In genomic region chr1:36511804-36512798, GRCh38 we compare ENCODE assay signal across 22 cellular contexts. TPM values are rescaled to one million over a fixed set of nuclear protein-coding genes. Genes with fewer than 3 reads are reported as not detected.
A peak's percentile ranks its signal among the peaks of the same experiment; 100 is the strongest.
DNase-seq lines count a peak whose midpoint lies in the region; ATAC-seq and TF ChIP-seq lines count a peak whose summit lies in the region.
"Had no signal": no experiment of that assay in that cellular context is flagged by ENCODE, and none has a peak within 500 bp of the region (broad histone marks: within the 10 kb centered on the region; RNA-seq: fewer than 3 reads in every experiment).

No MANE protein-coding gene starts in this region.

- in situ Hi-C loops in SK-MEL-5 (cut with HindIII; ENCODE audit: low pct_unique_long_range_greater_than_20kb, low sequenced_read_pairs) = no loop called here

- H3K4me1 ChIP-seq in A673 (ENCODE audit: insufficient read depth, low read length, poor library complexity, severe bottlenecking) = no peaks in the 10 kb centered on the region
- H3K4me1 ChIP-seq in HCT116 (ENCODE audit: control insufficient read depth in 1 of 2, insufficient read depth in 2 of 2, low read length in 2 of 2) = peaks cover 0 to 9% of the 10 kb centered on the region in 2 experiments; a peak in 2 of 4 replicates
- H3K4me1 ChIP-seq in Peyer's patch = no peaks in the 10 kb centered on the region
- no peaks in the 10 kb centered on the region for H3K4me1 ChIP-seq in naive thymus-derived CD4-positive, alpha-beta T cell (ENCODE audit: control insufficient read depth in 2 of 2, insufficient read depth in 2 of 2, low read length in 2 of 2)
- H3K4me1 ChIP-seq: esophagus muscularis mucosa, heart right ventricle, prostate gland, testis had no signal

- H3K9ac ChIP-seq in HCT116 (ENCODE audit: low read length) = no peak overlapping the region

- no peak overlapping the region for H3K4me3 ChIP-seq in A673 (ENCODE audit: low read depth, low read length, poor library complexity, severe bottlenecking)
- no peak overlapping the region for H3K4me3 ChIP-seq in HCT116 (replicated peaks in 1 of 2; ENCODE audit: low read depth in 1 of 2, low read length in 2 of 2)
- H3K4me3 ChIP-seq in Peyer's patch = no peak overlapping the region
- no peak overlapping the region for H3K4me3 ChIP-seq in naive thymus-derived CD4-positive, alpha-beta T cell (ENCODE audit: low read length)
- H3K4me3 ChIP-seq: esophagus muscularis mucosa, heart right ventricle, lung, prostate gland, testis had no signal

- H3K9me3 ChIP-seq in A673 (ENCODE audit: low read depth, low read length, poor library complexity, severe bottlenecking) (no peaks in the 10 kb centered on the region), HCT116 (ENCODE audit: control insufficient read depth in 1 of 2, insufficient read depth in 1 of 2, low read depth in 1 of 2, low read length in 2 of 2) (no peaks in the 10 kb centered on the region), Peyer's patch (no peaks in the 10 kb centered on the region)
- no peaks in the 10 kb centered on the region for H3K9me3 ChIP-seq in naive thymus-derived CD4-positive, alpha-beta T cell (ENCODE audit: control insufficient read depth in 2 of 3, low read length in 3 of 3)
- H3K9me3 ChIP-seq: esophagus muscularis mucosa, heart right ventricle, prostate gland, testis had no signal

- no peak overlapping the region for H2AFZ ChIP-seq in HCT116 (ENCODE audit: low read depth, low read length, poor library complexity, severe bottlenecking)

- no peaks in the 10 kb centered on the region for H3K9me3 Mint-ChIP-seq in naive thymus-derived CD4-positive, alpha-beta T cell
- H3K9me3 Mint-ChIP-seq: activated T-helper 2 cell treated with anti-CD3 and anti-CD28 coated beads, Interferon-gamma antibody, Interleukin-2, Interleukin-4, amounts not matched to agents 10 μg/mL and 5 μg/mL and 100 μg/mL, durations not matched to agents 14 hours and 24 hours and 36 hours; natural killer cell had no signal

- RAD21 ChIA-PET in HCT116 (lab: Charles Lee; ENCODE audit: low non-redundant PET in 1 of 2, low total read pairs in 2 of 2, uncharacterized antibody in 2 of 2, unreplicated experiment in 2 of 2) = no interaction called here

- TF ChIP-seq RAD21 in HCT116 (IDR thresholded peaks at IDR 0.05; ENCODE audit: low read depth) = no peak

- peak; percentile 15 for DNase-seq in A673 (ENCODE audit: low spot score)
- DNase-seq in HCT116 (ENCODE audit: low read depth, low spot score) = no peak
- peak; percentile 64 for DNase-seq in SK-MEL-5 (ENCODE audit: low read depth, low spot score)
- DNase-seq in fibroblast of peridontal ligament (ENCODE audit: extremely low read depth) = peak; percentile 13
- no peak for DNase-seq in Peyer's patch
- no peak for DNase-seq in anterior cingulate cortex (lab: John Stamatoyannopoulos, UW)
- no peak for DNase-seq in naive thymus-derived CD4-positive, alpha-beta T cell
- DNase-seq: activated CD8-positive, alpha-beta memory T cell treated with anti-CD3 and anti-CD28 coated beads, Interleukin-2, amount 10 ng/mL, durations not matched to agents 7 days and 5 days; dermis blood vessel endothelial cell; heart right ventricle; KG1; natural killer cell; NCI-H1417; NCI-H446 treated with DMSO at 0.1 percent for 48 hours; testis had no signal

- H3K27me3 ChIP-seq in A673 (replicated peaks; ENCODE audit: insufficient read depth, low read depth, low read length, poor library complexity) = no peaks in the 10 kb centered on the region
- no peaks in the 10 kb centered on the region for H3K27me3 ChIP-seq in HCT116 (ENCODE audit: insufficient read depth, low read length)
- no peaks in the 10 kb centered on the region for H3K27me3 ChIP-seq in Peyer's patch
- H3K27me3 ChIP-seq in naive thymus-derived CD4-positive, alpha-beta T cell (ENCODE audit: control insufficient read depth in 2 of 2, insufficient read depth in 2 of 2, low read length in 2 of 2) = no peaks in the 10 kb centered on the region
- H3K27me3 ChIP-seq: testis had no signal

- BruUV-seq in A673 (replicated peaks; lab: Mats Ljungman, UMichigan) = no TSS peak
- no TSS peak for BruUV-seq in HCT116 (replicated peaks; lab: Mats Ljungman, UMichigan)

- H3K4me3 Mint-ChIP-seq in naive thymus-derived CD4-positive, alpha-beta T cell = no peak overlapping the region
- H3K4me3 Mint-ChIP-seq: activated CD8-positive, alpha-beta memory T cell treated with anti-CD3 and anti-CD28 coated beads, Interleukin-2, amount 10 ng/mL, durations not matched to agents 7 days and 5 days; natural killer cell had no signal

- peak overlapping the region in 1 of 9 donors; percentile 54 for H3K27ac Mint-ChIP-seq in naive thymus-derived CD4-positive, alpha-beta T cell
- H3K27ac Mint-ChIP-seq: activated CD8-positive, alpha-beta memory T cell treated with anti-CD3 and anti-CD28 coated beads, Interleukin-2, amount 10 ng/mL, durations not matched to agents 7 days and 5 days; activated T-helper 2 cell treated with anti-CD3 and anti-CD28 coated beads, Interferon-gamma antibody, Interleukin-2, Interleukin-4, amounts not matched to agents 10 μg/mL and 5 μg/mL and 100 μg/mL, durations not matched to agents 14 hours and 24 hours and 36 hours; natural killer cell had no signal

- TF ChIP-seq POLR2A in HCT116 (IDR thresholded peaks at IDR 0.05; ENCODE audit: borderline replicate concordance, extremely low read depth, insufficient read depth, insufficient read length) (no peak), Peyer's patch (IDR thresholded peaks at IDR 0.05) (no peak)

- POLR2A ChIA-PET in A673 (lab: Charles Lee; ENCODE audit: low non-redundant PET) = no interaction called here
- POLR2A ChIA-PET in HCT116 (lab: Charles Lee) = no interaction called here
- POLR2A ChIA-PET in naive thymus-derived CD4-positive, alpha-beta T cell (lab: Charles Lee) = no interaction called here

- H4K20me1 ChIP-seq in HCT116 (ENCODE audit: insufficient read depth) = no peaks in the 10 kb centered on the region

- H3K9me2 ChIP-seq in HCT116 (ENCODE audit: insufficient read depth) = no peaks in the 10 kb centered on the region

- no peak overlapping the region for H3K4me2 ChIP-seq in HCT116 (ENCODE audit: low read length)

- no peaks in the 10 kb centered on the region for H3K36me3 ChIP-seq in A673 (ENCODE audit: insufficient read depth, low read length, poor library complexity, severe bottlenecking)
- no peaks in the 10 kb centered on the region for H3K36me3 ChIP-seq in HCT116 (ENCODE audit: control insufficient read depth in 1 of 2, insufficient read depth in 2 of 2, low read length in 2 of 2)
- H3K36me3 ChIP-seq in Peyer's patch = no peaks in the 10 kb centered on the region
- no peaks in the 10 kb centered on the region for H3K36me3 ChIP-seq in naive thymus-derived CD4-positive, alpha-beta T cell (ENCODE audit: control insufficient read depth in 2 of 3, insufficient read depth in 3 of 3, low read length in 3 of 3)
- H3K36me3 ChIP-seq: esophagus muscularis mucosa, heart right ventricle, prostate gland had no signal

- no peaks in the 10 kb centered on the region for H3K79me2 ChIP-seq in HCT116 (ENCODE audit: insufficient read depth, low read length)

- CTCF ChIA-PET in A673 (lab: Charles Lee) (no interaction called here), HCT116 (lab: Charles Lee) (no interaction called here)
- CTCF ChIA-PET in naive thymus-derived CD4-positive, alpha-beta T cell (lab: Charles Lee) = interaction anchor here (0.7 kb wide), 1 partner anchor 1826 kb away, joined by 3 read pairs; no protein-coding TSS in a partner anchor

- intact Hi-C loops in A673 (cut with micrococcal nuclease; ENCODE audit: unreplicated experiment) (no loop called here), HCT116 (cut with micrococcal nuclease) (no loop called here)
- intact Hi-C loops in naive thymus-derived CD4-positive, alpha-beta T cell (cut with micrococcal nuclease) = no loop called here

- H3K4me1 Mint-ChIP-seq in naive thymus-derived CD4-positive, alpha-beta T cell = peaks cover 0 to 4% (median 0%) of the 10 kb centered on the region in 7 donors
- H3K4me1 Mint-ChIP-seq: natural killer cell had no signal

- no peak overlapping the region for H3K27ac ChIP-seq in A673 (ENCODE audit: low read depth, low read length, poor library complexity, severe bottlenecking)
- no peak overlapping the region for H3K27ac ChIP-seq in HCT116 (ENCODE audit: low read depth, low read length)
- H3K27ac ChIP-seq in Peyer's patch = no peak overlapping the region
- no peak overlapping the region for H3K27ac ChIP-seq in naive thymus-derived CD4-positive, alpha-beta T cell (ENCODE audit: low read depth, low read length)
- H3K27ac ChIP-seq: esophagus muscularis mucosa, heart right ventricle, HL-60, prostate gland, testis had no signal

- peaks cover 4 to 13% (median 6%) of the 10 kb centered on the region in 5 donors for H3K27me3 Mint-ChIP-seq in naive thymus-derived CD4-positive, alpha-beta T cell

- TF ChIP-seq CTCF in A673 (conservative IDR thresholded peaks at IDR 0.05; ENCODE audit: low read depth, low read length) (no peak), HCT116 (IDR thresholded peaks at IDR 0.05 in 2 of 3, conservative IDR thresholded peaks at IDR 0.05 in 1 of 3; ENCODE audit: borderline replicate concordance in 1 of 3, insufficient read depth in 1 of 3, low read depth in 2 of 3, low read length in 2 of 3) (no peak), Peyer's patch (IDR thresholded peaks at IDR 0.05) (no peak)

- no peaks in the 10 kb centered on the region for H3K36me3 Mint-ChIP-seq in naive thymus-derived CD4-positive, alpha-beta T cell
- H3K36me3 Mint-ChIP-seq: activated CD8-positive, alpha-beta memory T cell treated with anti-CD3 and anti-CD28 coated beads, Interleukin-2, amount 10 ng/mL, durations not matched to agents 7 days and 5 days; natural killer cell had no signal

- ATAC-seq in HCT116 (peak; percentile 25; the same call in 1 of the 2 replicates), HG03354 (IDR thresholded peaks at IDR 0.05; ENCODE audit: poor library complexity, severe bottlenecking, unreplicated experiment) (no peak)
- no peak for ATAC-seq in naive thymus-derived CD4-positive, alpha-beta T cell
- ATAC-seq: activated CD4-positive, CD25-positive, alpha-beta regulatory T cell treated with anti-CD3 and anti-CD28 coated beads, Interleukin-2, amount 50 U/mL, for 24 hours; activated CD8-positive, alpha-beta memory T cell treated with anti-CD3 and anti-CD28 coated beads, Interleukin-2, amount 10 ng/mL, durations not matched to agents 7 days and 5 days; heart right ventricle; natural killer cell had no signal

RNA-seq across cellular contexts. Expression of gene CSF3R, which starts 29.4 kb away (rescaled TPM):
- not detected in 2 replicates for total RNA-seq in A673 (2021)
- total RNA-seq in HCT116 (2021; ENCODE audit: unreplicated experiment) = 0.32 TPM
- not detected in 2 replicates for polyA plus RNA-seq in HCT116 (2012)
- total RNA-seq in SK-MEL-5 (2014; rRNA removed; shearing (Covaris generic)) = not detected in 2 replicates
- 0.05 TPM in 1 of 2 replicates, not detected in the other for polyA plus RNA-seq in SK-MEL-5 (2015; cell fraction: cytosol; rRNA removed)
- 0.30 TPM in 1 of 2 replicates, not detected in the other for polyA plus RNA-seq in SK-MEL-5 (2015; cell fraction: nucleus; rRNA removed)
- 10 to 100 TPM in 1 of 4 donors, 1 to 10 TPM in 3; 1.6 to 41.3 (median 4.2) TPM for total RNA-seq in Peyer's patch
- 100 to 1,000 TPM in 1 of 5 experiments, 10 to 100 TPM in 1, 1 to 10 TPM in 2, under 1 TPM in 1; 0.80 to 182 (median 1.3) TPM for total RNA-seq in naive thymus-derived CD4-positive, alpha-beta T cell
- polyA plus RNA-seq in naive thymus-derived CD4-positive, alpha-beta T cell = under 1 TPM; 0.14 to 0.21 TPM
- total RNA-seq: activated CD8-positive, alpha-beta memory T cell treated with anti-CD3 and anti-CD28 coated beads, Interleukin-2, amount 10 ng/mL, durations not matched to agents 7 days and 5 days; dermis blood vessel endothelial cell had no signal

RNA-seq across cellular contexts. Expression of gene MRPS15, which starts 47.9 kb away (rescaled TPM):
- total RNA-seq in A673 (2021) (140 and 144 TPM in 2 replicates), HCT116 (2021; ENCODE audit: unreplicated experiment) (98.7 TPM), Peyer's patch (10 to 100 TPM; 44.2 to 74.3 (median 46.7) TPM)
- polyA plus RNA-seq in HCT116 (2012) = 49.0 and 74.2 TPM in 2 replicates
- 99.6 and 113 TPM in 2 replicates for total RNA-seq in SK-MEL-5 (2014; rRNA removed; shearing (Covaris generic))
- polyA plus RNA-seq in SK-MEL-5 (2015; cell fraction: cytosol; rRNA removed) = 93.7 and 112 TPM in 2 replicates
- 33.4 and 58.1 TPM in 2 replicates for polyA plus RNA-seq in SK-MEL-5 (2015; cell fraction: nucleus; rRNA removed)
- 10 to 100 TPM; 30.2 to 84.0 (median 36.3) TPM for total RNA-seq in naive thymus-derived CD4-positive, alpha-beta T cell
- 10 to 100 TPM; 86.2 to 86.5 TPM for polyA plus RNA-seq in naive thymus-derived CD4-positive, alpha-beta T cell

Comparison
In these comparisons a context has a peak if more than half of its experiments do, and no peak if none do; other contexts are left out.
1. DNase-seq: peak in A673 (single experiment), SK-MEL-5 (single experiment) and fibroblast of peridontal ligament (single experiment); none in HCT116 (single experiment), Peyer's patch (0 of 3), anterior cingulate cortex (0 of 58) and naive thymus-derived CD4-positive, alpha-beta T cell (0 of 9).